In genomic region chr3:195410546-195410945, GRCh38 we compare ENCODE assay signal across 13 cellular contexts.
"Had no signal": no experiment of that assay in that cellular context is flagged by ENCODE, and none has a peak within 500 bp of the region (broad histone marks: within the 10 kb centered on the region; RNA-seq: fewer than 3 reads in every experiment).

No MANE protein-coding gene starts in this region.

- H3K9me3 ChIP-seq: adrenal gland, lower lobe of right lung had no signal

- H3K27ac ChIP-seq: adrenal gland, lower lobe of right lung, VCaP had no signal

- H3K27me3 ChIP-seq: adrenal gland had no signal

- H3K9me3 Mint-ChIP-seq: activated naive CD4-positive, alpha-beta T cell treated with anti-CD3 and anti-CD28 coated beads for 36 hours had no signal

- H3K4me1 Mint-ChIP-seq: neural crest cell had no signal

- H3K4me3 Mint-ChIP-seq: activated CD8-positive, alpha-beta memory T cell treated with anti-CD3 and anti-CD28 coated beads, Interleukin-2, amount 10 ng/mL, durations not matched to agents 7 days and 5 days; activated naive CD4-positive, alpha-beta T cell treated with anti-CD3 and anti-CD28 coated beads for 36 hours; neural crest cell had no signal

- H3K4me3 ChIP-seq: adrenal gland, lower lobe of right lung had no signal

- H3K27ac Mint-ChIP-seq: activated CD8-positive, alpha-beta memory T cell treated with anti-CD3 and anti-CD28 coated beads, Interleukin-2, amount 10 ng/mL, durations not matched to agents 7 days and 5 days; activated naive CD4-positive, alpha-beta T cell treated with anti-CD3 and anti-CD28 coated beads for 36 hours; progenitor cell of endocrine pancreas had no signal

- H3K36me3 ChIP-seq: adrenal gland, lower lobe of right lung had no signal

- ATAC-seq: lower lobe of right lung had no signal

- DNase-seq: activated CD4-positive, alpha-beta T cell treated with anti-CD3 and anti-CD28 coated beads, Interleukin-2, amount 50 U/mL, for 4 hours; activated CD8-positive, alpha-beta memory T cell treated with anti-CD3 and anti-CD28 coated beads, Interleukin-2, amount 10 ng/mL, durations not matched to agents 7 days and 5 days; activated naive CD4-positive, alpha-beta T cell treated with anti-CD3 and anti-CD28 coated beads for 36 hours; adrenal gland; effector CD8-positive, alpha-beta T cell; hippocampal formation; islet precursor cell; lower lobe of right lung; stimulated activated naive CD4-positive, alpha-beta T cell had no signal

- FAIRE-seq: urothelium cell line had no signal

- H3K27me3 Mint-ChIP-seq: activated CD8-positive, alpha-beta memory T cell treated with anti-CD3 and anti-CD28 coated beads, Interleukin-2, amount 10 ng/mL, durations not matched to agents 7 days and 5 days; progenitor cell of endocrine pancreas had no signal
